15 cellular contexts compared by ENCODE assay signal in the genomic region with DNA sequence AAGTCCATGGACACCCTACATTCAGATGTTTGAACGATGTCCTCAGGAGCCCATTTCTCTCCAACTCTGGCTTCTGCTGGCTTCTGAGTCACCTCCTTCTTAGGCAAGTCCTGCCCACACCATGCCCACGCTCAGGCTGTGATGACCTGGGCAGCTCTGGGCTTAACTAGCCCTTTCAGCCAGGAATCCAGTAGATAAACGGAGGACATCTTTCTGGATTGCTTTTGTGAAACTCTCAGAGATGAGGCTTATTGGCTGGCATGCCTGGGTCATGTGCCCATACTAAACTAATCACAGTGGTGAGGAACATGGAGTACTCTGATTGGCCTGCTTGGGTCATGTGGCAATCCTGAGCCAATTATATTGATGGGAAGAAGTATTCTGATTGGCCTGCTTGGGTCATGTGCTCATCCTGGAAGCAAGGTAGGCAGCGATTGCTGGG. TPM values are rescaled to one million over a fixed set of nuclear protein-coding genes. Genes with fewer than 3 reads are reported as not detected.
DNase-seq lines count a peak whose midpoint lies in the region; ATAC-seq, FAIRE-seq and TF ChIP-seq lines count a peak whose summit lies in the region.
"Had no signal": no experiment of that assay in that cellular context is flagged by ENCODE, and none has a peak within 500 bp of the region (broad histone marks: within the 10 kb centered on the region; RNA-seq: fewer than 3 reads in every experiment).

No MANE protein-coding gene starts in this region.

- TF ChIP-seq CTCF in GM12878 (IDR thresholded peaks at IDR 0.05 in 2 of 3, conservative IDR thresholded peaks at IDR 0.05 in 1 of 3; ENCODE audit: control insufficient read depth in 2 of 3, extremely low read depth in 1 of 3, insufficient read depth in 1 of 3, low read depth in 3 of 3, low read length in 3 of 3) = no peak
- no peak for TF ChIP-seq CTCF in smooth muscle cell (IDR thresholded peaks at IDR 0.05; ENCODE audit: borderline replicate concordance, insufficient read depth, poor library complexity, severe bottlenecking)
- no peak for TF ChIP-seq CTCF in chondrocyte (IDR thresholded peaks at IDR 0.05)
- TF ChIP-seq CTCF in thyroid gland (IDR thresholded peaks at IDR 0.05) = no peak

- ATAC-seq in GM12878 = peak; percentile 94

- H3K27me3 Mint-ChIP-seq in activated CD4-positive, alpha-beta T cell treated with anti-CD3 and anti-CD28 coated beads, Interleukin-2, amount 10 ng/mL, durations not matched to agents 24 days and 14 days = no peaks in the 10 kb centered on the region
- H3K27me3 Mint-ChIP-seq in activated CD4-positive, alpha-beta T cell treated with anti-CD3 and anti-CD28 coated beads, Interleukin-2, amount 10 ng/mL, durations not matched to agents 7 days and 5 days = no peaks in the 10 kb centered on the region
- peaks cover 7% of the 10 kb centered on the region for H3K27me3 Mint-ChIP-seq in chondrocyte (ENCODE audit: low read depth)

- SMC1A ChIA-PET in GM12878 (lab: Charles Lee; ENCODE audit: uncharacterized antibody, unreplicated experiment) = interaction anchor here (1.3 kb wide), 1 partner anchor 73 kb away, joined by 3 read pairs; no protein-coding TSS in a partner anchor

- CTCF ChIA-PET in activated CD4-positive, alpha-beta T cell treated with anti-CD3 and anti-CD28 coated beads, Interleukin-2, amount 10 ng/mL, durations not matched to agents 7 days and 5 days (lab: Charles Lee) = interaction anchor here (0.6 to 1.6 kb wide), 3 partner anchors 8 to 52 kb away, joined by 3 to 5 read pairs (median 3); no protein-coding TSS in a partner anchor
- CTCF ChIA-PET in GM12878 (lab: Yijun Ruan, JAX) = interaction anchor here (1.8 kb wide), 1 partner anchor 16 kb away, joined by 5 read pairs; no protein-coding TSS in a partner anchor

- no TSS peak for BruUV-seq in GM12878 (replicated peaks; lab: Mats Ljungman, UMichigan)

- H3K4me1 Mint-ChIP-seq in activated CD4-positive, alpha-beta T cell treated with anti-CD3 and anti-CD28 coated beads, Interleukin-2, amount 10 ng/mL, durations not matched to agents 24 days and 14 days = peaks cover 16% of the 10 kb centered on the region
- peaks cover 10% of the 10 kb centered on the region for H3K4me1 Mint-ChIP-seq in activated CD4-positive, alpha-beta T cell treated with anti-CD3 and anti-CD28 coated beads, Interleukin-2, amount 10 ng/mL, durations not matched to agents 7 days and 5 days
- no peaks in the 10 kb centered on the region for H3K4me1 Mint-ChIP-seq in chondrocyte (ENCODE audit: low read depth)

- H3K4me2 ChIP-seq in GM12878 (ENCODE audit: control insufficient read depth, insufficient read depth) (no peak overlapping the region), smooth muscle cell (no peak overlapping the region)

- 74% methylated on average over 4 of the region's 4 CpGs for WGBS in GM12878 (ENCODE audit: insufficient coverage, insufficient replicate concordance, low lambda C conversion rate, missing lambda C conversion rate)
- WGBS in smooth muscle cell (ENCODE audit: low lambda C conversion rate) = 58% methylated on average over 4 of the region's 4 CpGs
- 93 to 95% methylated on average over 4 of the region's 4 CpGs for WGBS in thyroid gland, 2 donors

- no peak for TF ChIP-seq EP300 in GM12878 (IDR thresholded peaks at IDR 0.05; ENCODE audit: borderline replicate concordance in 1 of 2, control insufficient read depth in 1 of 2, low read depth in 2 of 2, low read length in 2 of 2)

- H3K27ac Mint-ChIP-seq in activated CD4-positive, alpha-beta T cell treated with anti-CD3 and anti-CD28 coated beads, Interleukin-2, amount 10 ng/mL, durations not matched to agents 24 days and 14 days = peak overlapping the region; percentile 35
- H3K27ac Mint-ChIP-seq in activated CD4-positive, alpha-beta T cell treated with anti-CD3 and anti-CD28 coated beads, Interleukin-2, amount 10 ng/mL, durations not matched to agents 7 days and 5 days = no peak overlapping the region
- H3K27ac Mint-ChIP-seq in chondrocyte (ENCODE audit: unreplicated experiment) = no peak overlapping the region
- H3K27ac Mint-ChIP-seq: activated naive CD4-positive, alpha-beta T cell treated with anti-CD3 and anti-CD28 coated beads, Interleukin-2, amount 50 U/mL, for 72 hours had no signal

- no peaks in the 10 kb centered on the region for H4K20me1 ChIP-seq in GM12878 (ENCODE audit: control insufficient read depth, insufficient read depth)
- H4K20me1 ChIP-seq in smooth muscle cell (ENCODE audit: low read depth) = no peaks in the 10 kb centered on the region

- in situ Hi-C loops in GM12878 (cut with MboI) = no loop called here

- TF ChIP-seq POLR2A in GM12878 (IDR thresholded peaks at IDR 0.05; ENCODE audit: low read depth, low read length) = no peak
- no peak for TF ChIP-seq POLR2A in thyroid gland (IDR thresholded peaks at IDR 0.05)

- H3K9me3 ChIP-seq in MG63 (peaks cover 3% of the 10 kb centered on the region; the same call in 1 of the 2 replicates), GM12878 (replicated peaks; ENCODE audit: control insufficient read depth, insufficient read depth, low read length) (no peaks in the 10 kb centered on the region), smooth muscle cell (replicated peaks; ENCODE audit: low read depth) (no peaks in the 10 kb centered on the region), thyroid gland (no peaks in the 10 kb centered on the region)

- no peak for TF ChIP-seq RAD21 in GM12878 (IDR thresholded peaks at IDR 0.05; ENCODE audit: insufficient read depth, low read depth, low read length)

- H3F3A ChIP-seq in smooth muscle cell (ENCODE audit: low read depth) = no peaks in the 10 kb centered on the region

- DNase-seq in activated CD4-positive, alpha-beta T cell treated with anti-CD3 and anti-CD28 coated beads, Interleukin-2, amount 10 ng/mL, durations not matched to agents 24 days and 14 days = no peak
- DNase-seq in activated CD4-positive, alpha-beta T cell treated with anti-CD3 and anti-CD28 coated beads, Interleukin-2, amount 10 ng/mL, durations not matched to agents 7 days and 5 days = no peak
- peak; percentile 64 for DNase-seq in MG63
- DNase-seq in GM12878 (ENCODE audit: low read depth, low spot score) = no peak
- no peak for DNase-seq in smooth muscle cell (lab: John Stamatoyannopoulos, UW; ENCODE audit: unreplicated experiment)
- DNase-seq in chondrocyte (ENCODE audit: low spot score) = no peak
- DNase-seq in thyroid gland = no peak
- no peak for DNase-seq in stimulated activated CD4-positive, alpha-beta T cell treated with anti-CD3 and anti-CD28 coated beads, Interleukin-4, amount 100 ng/mL, for 1 hour
- DNase-seq: GF-D8; glutamatergic neuron; GOT3; NCI-H1092 treated with DMSO at 0.1 percent for 48 hours; NK-92 treated with Interleukin-12 subunit alpha and Interleukin-12 subunit beta, amount 100 ng/mL, for 24 hours had no signal

- H3K9me3 Mint-ChIP-seq in activated CD4-positive, alpha-beta T cell treated with anti-CD3 and anti-CD28 coated beads, Interleukin-2, amount 10 ng/mL, durations not matched to agents 24 days and 14 days = peaks cover 5% of the 10 kb centered on the region
- peaks cover 7% of the 10 kb centered on the region for H3K9me3 Mint-ChIP-seq in activated CD4-positive, alpha-beta T cell treated with anti-CD3 and anti-CD28 coated beads, Interleukin-2, amount 10 ng/mL, durations not matched to agents 7 days and 5 days
- H3K9me3 Mint-ChIP-seq in chondrocyte (ENCODE audit: low read depth) = peaks cover 10% of the 10 kb centered on the region

- H3K9ac ChIP-seq in GM12878 (ENCODE audit: control insufficient read depth, insufficient read depth, low read length) = no peak overlapping the region
- H3K9ac ChIP-seq in smooth muscle cell (ENCODE audit: low read depth) = no peak overlapping the region

- H3K36me3 ChIP-seq in MG63 = no peaks in the 10 kb centered on the region
- H3K36me3 ChIP-seq in GM12878 (ENCODE audit: control insufficient read depth in 2 of 2, insufficient read depth in 2 of 2, low read length in 1 of 2) = peaks cover 23 to 26% of the 10 kb centered on the region in 2 experiments
- H3K36me3 ChIP-seq in smooth muscle cell (ENCODE audit: low read depth) = no peaks in the 10 kb centered on the region
- no peaks in the 10 kb centered on the region for H3K36me3 ChIP-seq in thyroid gland

- H3K4me3 ChIP-seq in MG63 (no peak overlapping the region), GM12878 (no peak overlapping the region), smooth muscle cell (no peak overlapping the region), thyroid gland (replicated peaks in 1 of 3) (no peak overlapping the region)
- H3K4me3 ChIP-seq: lung had no signal

- H2AFZ ChIP-seq in GM12878 (ENCODE audit: control insufficient read depth, low read depth, low read length) (no peak overlapping the region), smooth muscle cell (ENCODE audit: low read depth) (peak overlapping the region; percentile 54)

- RAD21 ChIA-PET in GM12878 (lab: Charles Lee; ENCODE audit: unreplicated experiment) = no interaction called here

- H3K4me1 ChIP-seq in GM12878 (ENCODE audit: control insufficient read depth, insufficient read depth, low read length) = no peaks in the 10 kb centered on the region
- no peaks in the 10 kb centered on the region for H3K4me1 ChIP-seq in smooth muscle cell (ENCODE audit: low read depth)
- H3K4me1 ChIP-seq in thyroid gland = no peaks in the 10 kb centered on the region

- H3K36me3 Mint-ChIP-seq in activated CD4-positive, alpha-beta T cell treated with anti-CD3 and anti-CD28 coated beads, Interleukin-2, amount 10 ng/mL, durations not matched to agents 24 days and 14 days (ENCODE audit: low read depth) = peaks cover 32% of the 10 kb centered on the region
- H3K36me3 Mint-ChIP-seq in activated CD4-positive, alpha-beta T cell treated with anti-CD3 and anti-CD28 coated beads, Interleukin-2, amount 10 ng/mL, durations not matched to agents 7 days and 5 days (ENCODE audit: low read depth) = peaks cover 7% of the 10 kb centered on the region
- peaks cover 2% of the 10 kb centered on the region for H3K36me3 Mint-ChIP-seq in chondrocyte (ENCODE audit: low read depth)

- H3K79me2 ChIP-seq in GM12878 (ENCODE audit: control insufficient read depth, insufficient read depth, low read length) (peaks cover 38% of the 10 kb centered on the region), smooth muscle cell (ENCODE audit: low read depth) (no peaks in the 10 kb centered on the region)

- no peak overlapping the region for H3K4me3 Mint-ChIP-seq in activated CD4-positive, alpha-beta T cell treated with anti-CD3 and anti-CD28 coated beads, Interleukin-2, amount 10 ng/mL, durations not matched to agents 24 days and 14 days
- no peak overlapping the region for H3K4me3 Mint-ChIP-seq in activated CD4-positive, alpha-beta T cell treated with anti-CD3 and anti-CD28 coated beads, Interleukin-2, amount 10 ng/mL, durations not matched to agents 7 days and 5 days
- no peak overlapping the region for H3K4me3 Mint-ChIP-seq in chondrocyte (ENCODE audit: unreplicated experiment)

- no peak for FAIRE-seq in GM12878 (lab: Jason Lieb, UNC)

- H3K27me3 ChIP-seq in MG63 (no peaks in the 10 kb centered on the region), GM12878 (replicated peaks in 1 of 2; ENCODE audit: control insufficient read depth in 2 of 2, insufficient read depth in 2 of 2, low read length in 1 of 2) (no peaks in the 10 kb centered on the region), smooth muscle cell (ENCODE audit: low read depth) (no peaks in the 10 kb centered on the region), thyroid gland (no peaks in the 10 kb centered on the region)

- POLR2A ChIA-PET in activated CD4-positive, alpha-beta T cell treated with anti-CD3 and anti-CD28 coated beads, Interleukin-2, amount 10 ng/mL, durations not matched to agents 7 days and 5 days (lab: Charles Lee) = no interaction called here
- POLR2A ChIA-PET in GM12878 (lab: Charles Lee) = interaction anchor here (0.6 to 2.1 kb wide), 2 partner anchors 12 to 84 kb away, joined by 3 to 5 read pairs; no protein-coding TSS in a partner anchor

- H3K27ac ChIP-seq in GM12878 (ENCODE audit: control insufficient read depth, insufficient read depth) (no peak overlapping the region), smooth muscle cell (ENCODE audit: low read depth) (peak overlapping the region; percentile 19), thyroid gland (no peak overlapping the region)

- intact Hi-C loops in activated CD4-positive, alpha-beta T cell treated with anti-CD3 and anti-CD28 coated beads, Interleukin-2, amount 10 ng/mL, durations not matched to agents 24 days and 14 days (cut with micrococcal nuclease) = no loop called here
- intact Hi-C loops in GM12878 (cut with micrococcal nuclease; ENCODE audit: unreplicated experiment) (no loop called here), thyroid gland (cut with DNase I) (no loop called here)

RNA-seq across cellular contexts. Expression of a gene that starts 32.7 kb away (rescaled TPM):
- 33.2 and 35.1 TPM in 2 replicates for total RNA-seq in activated CD4-positive, alpha-beta T cell treated with anti-CD3 and anti-CD28 coated beads, Interleukin-2, amount 10 ng/mL, durations not matched to agents 24 days and 14 days
- 1 to 10 TPM; 6.0 to 6.5 TPM for total RNA-seq in activated CD4-positive, alpha-beta T cell treated with anti-CD3 and anti-CD28 coated beads, Interleukin-2, amount 10 ng/mL, durations not matched to agents 7 days and 5 days
- 0.82 TPM in 1 of 2 replicates, not detected in the other for total RNA-seq in MG63 (2014; rRNA removed; shearing (Covaris generic); ENCODE audit: low replicate concordance)
- total RNA-seq in GM12878 (2013; cell fraction: nucleolus; rRNA removed) = 152 and 169 TPM in 2 replicates
- 59.6 and 71.1 TPM in 2 replicates for total RNA-seq in GM12878 (2014; rRNA removed)
- total RNA-seq in GM12878 (2014; rRNA removed; fragmentation: Illumina TruSeq; extraction: Trizol) = 32.8 and 40.6 TPM in 2 replicates
- 114 and 115 TPM in 2 replicates for total RNA-seq in GM12878 (2021)
- 15.7 TPM for polyA plus RNA-seq in GM12878 (2011; ENCODE audit: low read depth)
- polyA plus RNA-seq in GM12878 (2011; rRNA removed) = 18.2 and 40.5 TPM in 2 replicates
- 58.2 and 63.2 TPM in 2 replicates for polyA plus RNA-seq in GM12878 (2011; cell fraction: cytosol; rRNA removed)
- polyA plus RNA-seq in GM12878 (2011; cell fraction: nucleus; rRNA removed) = 60.0 and 69.8 TPM in 2 replicates
- 37.2 and 56.8 TPM in 2 replicates for polyA plus RNA-seq in GM12878 (2012)
- 12.4 and 49.6 TPM in 2 replicates for polyA plus RNA-seq in GM12878 (2014; fragmentation: Illumina TruSeq; extraction: Trizol)
- 10 to 100 TPM in 1 of 2 experiments, 1 to 10 TPM in 1; 9.8 to 32.0 TPM for polyA plus RNA-seq in GM12878 (2014; fragmentation: Nextera tagmentation; extraction: Ambion mirVana)
- polyA plus RNA-seq in GM12878 (2014; rRNA removed) = 68.0 and 85.0 TPM in 2 replicates
- 10 to 100 TPM; 69.7 to 71.9 TPM for polyA plus RNA-seq in GM12878 (2016; fragmentation: Nextera tagmentation; extraction: Ambion mirVana)
- polyA minus RNA-seq in GM12878 (2011; rRNA and poly(A)+ RNA removed) = 33.1 and 63.8 TPM in 2 replicates
- polyA minus RNA-seq in GM12878 (2011; cell fraction: cytosol; rRNA and poly(A)+ RNA removed) = 32.3 and 32.7 TPM in 2 replicates
- 25.4 and 41.4 TPM in 2 replicates for polyA minus RNA-seq in GM12878 (2011; cell fraction: nucleus; rRNA and poly(A)+ RNA removed)
- 0.22 and 0.54 TPM in 2 replicates for total RNA-seq in smooth muscle cell
- polyA plus RNA-seq in smooth muscle cell = 1.3 TPM in 1 of 2 replicates, not detected in the other
- total RNA-seq in chondrocyte = not detected in 3 replicates
- total RNA-seq in thyroid gland = not detected
